In genomic region chr2:191670076-191670475, GRCh38 we compare ENCODE assay signal across 13 cellular contexts. TPM values are rescaled to one million over a fixed set of nuclear protein-coding genes. Genes with fewer than 3 reads are reported as not detected.
A peak's percentile ranks its signal among the peaks of the same experiment; 100 is the strongest.
DNase-seq lines count a peak whose midpoint lies in the region; ATAC-seq lines count a peak whose summit lies in the region.
"Had no signal": no experiment of that assay in that cellular context is flagged by ENCODE, and none has a peak within 500 bp of the region (broad histone marks: within the 10 kb centered on the region; RNA-seq: fewer than 3 reads in every experiment).

No MANE protein-coding gene starts in this region.

- H3K27me3 Mint-ChIP-seq in T-cell = no peaks in the 10 kb centered on the region
- H3K27me3 Mint-ChIP-seq: central memory CD8-positive, alpha-beta T cell had no signal

- no peak overlapping the region for H3K4me3 Mint-ChIP-seq in T-cell
- H3K4me3 Mint-ChIP-seq: central memory CD8-positive, alpha-beta T cell had no signal

- no peak for DNase-seq in activated CD4-positive, CD25-positive, alpha-beta regulatory T cell (lab: John Stamatoyannopoulos, UW)
- DNase-seq in EL (no peak), T-cell (no peak), D341Med (ENCODE audit: low spot score) (no peak)
- DNase-seq: activated CD4-positive, alpha-beta T cell treated with anti-CD3 and anti-CD28 coated beads for 4 hours; activated naive CD4-positive, alpha-beta T cell; NCI-H146 had no signal

- POLR2A ChIA-PET in T-cell (lab: Charles Lee) = no interaction called here

- peaks cover 12 to 18% (median 17%) of the 10 kb centered on the region in 3 donors for H3K4me1 Mint-ChIP-seq in T-cell

- H3K9me3 Mint-ChIP-seq in T-cell = no peaks in the 10 kb centered on the region
- H3K9me3 Mint-ChIP-seq: central memory CD8-positive, alpha-beta T cell had no signal

- CTCF ChIA-PET in T-cell (lab: Charles Lee) = no interaction called here

- H3K27ac Mint-ChIP-seq in T-cell = no peak overlapping the region

- no peaks in the 10 kb centered on the region for H3K36me3 Mint-ChIP-seq in T-cell

- ATAC-seq in GM18499 (IDR thresholded peaks at IDR 0.05; ENCODE audit: insufficient read depth, unreplicated experiment) (peak; percentile 71), GM19452 (IDR thresholded peaks at IDR 0.05; ENCODE audit: unreplicated experiment) (peak; percentile 57), HG02759 (IDR thresholded peaks at IDR 0.05; ENCODE audit: unreplicated experiment) (peak; percentile 82), HG03442 (IDR thresholded peaks at IDR 0.05; ENCODE audit: unreplicated experiment) (peak; percentile 63), T-cell (replicated peaks in 1 of 4) (no peak)
- ATAC-seq: esophagus mucosa had no signal

RNA-seq across cellular contexts. Expression of gene NABP1, which starts 7.9 kb away (rescaled TPM):
- total RNA-seq in T-cell = 10 to 100 TPM; 39.0 to 67.6 (median 51.3) TPM

Comparison
In these comparisons a context has a peak if more than half of its experiments do, and no peak if none do; other contexts are left out.
1. ATAC-seq: peak in GM18499 (single experiment), GM19452 (single experiment), HG02759 (single experiment) and HG03442 (single experiment); none in T-cell (0 of 4).